8 cellular contexts compared by ENCODE assay signal in genomic region chr16:85717393-85718152, GRCh38. TPM values are rescaled to one million over a fixed set of nuclear protein-coding genes. Genes with fewer than 3 reads are reported as not detected.
DNase-seq lines count a peak whose midpoint lies in the region; ATAC-seq and TF ChIP-seq lines count a peak whose summit lies in the region.

No MANE protein-coding gene starts in this region.

- ATAC-seq in upper lobe of right lung (peak; percentile 80), GM18511 (IDR thresholded peaks at IDR 0.05; ENCODE audit: unreplicated experiment) (no peak)

- DNase-seq in DMS 273 (lab: John Stamatoyannopoulos, UW; ENCODE audit: unreplicated experiment) (peak; percentile 91), LoVo (ENCODE audit: low spot score) (peak; percentile 54), SJCRH30 (peak; percentile 63 to 79), germinal center (ENCODE audit: low spot score) (peak; percentile 72), pons (ENCODE audit: low spot score) (peak; percentile 62), upper lobe of right lung (peak; percentile 80)
- DNase-seq in activated naive CD4-positive, alpha-beta T cell (lab: John Stamatoyannopoulos, UW) = peak in 3 of 4 experiments; percentile 6 to 29 (median 12)

- no peaks in the 10 kb centered on the region for H3K27me3 ChIP-seq in SJCRH30
- H3K27me3 ChIP-seq in upper lobe of right lung = no peaks in the 10 kb centered on the region

- TF ChIP-seq CTCF in upper lobe of right lung (IDR thresholded peaks at IDR 0.05) = peak; percentile 73

- H3K4me3 ChIP-seq in SJCRH30 (no peak overlapping the region), upper lobe of right lung (no peak overlapping the region)

- no peaks in the 10 kb centered on the region for H3K9me3 ChIP-seq in SJCRH30 (replicated peaks)
- H3K9me3 ChIP-seq in upper lobe of right lung = no peaks in the 10 kb centered on the region

- intact Hi-C loops in upper lobe of right lung (cut with DNase I) = no loop called here

- peaks cover 26% of the 10 kb centered on the region for H3K4me1 ChIP-seq in SJCRH30
- H3K4me1 ChIP-seq in upper lobe of right lung = peaks cover 3% of the 10 kb centered on the region

- H3K27ac ChIP-seq in SJCRH30 (peak overlapping the region; percentile 18; the same call in 1 of the 2 replicates), upper lobe of right lung (no peak overlapping the region)

- H3K36me3 ChIP-seq in SJCRH30 = no peaks in the 10 kb centered on the region
- no peaks in the 10 kb centered on the region for H3K36me3 ChIP-seq in upper lobe of right lung

RNA-seq across cellular contexts. Expression of gene GINS2, which starts 28.8 kb away (rescaled TPM):
- 50.9 and 51.2 TPM in 2 replicates for total RNA-seq in SJCRH30 (2014; rRNA removed; shearing (Covaris generic))
- 0.46 TPM for total RNA-seq in upper lobe of right lung

RNA-seq across cellular contexts. Expression of gene C16orf74, which starts 33.3 kb away (rescaled TPM):
- total RNA-seq in SJCRH30 (2014; rRNA removed; shearing (Covaris generic)) = 0.84 and 1.1 TPM in 2 replicates
- 2.7 TPM for total RNA-seq in upper lobe of right lung

Comparison
In these comparisons a context has a peak if more than half of its experiments do, and no peak if none do; other contexts are left out.
1. DNase-seq: peak in every context shown above with its lines; median percentile 91 in DMS 273; 80 in upper lobe of right lung; 72 in germinal center; 71 in SJCRH30; 62 in pons; 54 in LoVo; 12 in activated naive CD4-positive, alpha-beta T cell.
2. RNA of gene GINS2, which starts 28.8 kb away (total RNA-seq): 50.9 to 51.2 TPM in SJCRH30; 0.46 TPM in upper lobe of right lung (single experiment); every median in the first group is over 10 times any median in the second.